Comparison of ENCODE assay signal across 2 cellular contexts in the genomic region with DNA sequence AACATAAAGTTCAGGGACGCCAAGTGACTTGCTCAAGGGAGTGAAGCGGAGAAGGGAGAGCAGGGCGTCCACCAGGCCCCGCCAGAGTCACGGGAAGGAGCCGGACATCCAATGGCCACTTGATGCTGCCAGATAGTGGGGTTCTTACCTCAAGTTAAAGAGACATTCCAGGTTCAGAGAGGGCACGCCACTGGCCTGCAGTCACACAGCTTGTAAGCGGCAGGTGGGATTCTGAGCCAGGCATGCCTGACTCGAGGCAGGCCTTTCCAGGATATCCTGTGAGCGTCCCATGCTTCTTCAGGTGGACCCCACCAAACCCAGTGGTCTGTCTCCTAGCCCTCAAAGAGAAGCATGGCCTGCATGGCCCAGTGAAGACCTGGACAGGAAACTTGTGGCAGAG.
TF ChIP-seq lines count a peak whose summit lies in the region.

No MANE protein-coding gene starts in this region.

TF ChIP-seq in HepG2, 621 proteins besides CTCF, POLR2A, EP300 and RAD21:
- TF ChIP-seq NR2F6 (IDR thresholded peaks at IDR 0.05) (no peak), NR2F6 (CRISPR knock-in tag; IDR thresholded peaks at IDR 0.05) (no peak), ZNF549 (CRISPR knock-in tag; IDR thresholded peaks at IDR 0.05) (no peak), ZNF768 (CRISPR knock-in tag; IDR thresholded peaks at IDR 0.05) (peak; percentile 95), CBX1 (IDR thresholded peaks at IDR 0.05; ENCODE audit: low read depth) (no peak)
TF ChIP-seq in HepG2: peak in this region for 1.

TF ChIP-seq in GM12878, 131 proteins besides CTCF, POLR2A, EP300 and RAD21:
- TF ChIP-seq GABPA (IDR thresholded peaks at IDR 0.05; ENCODE audit: low read depth) (no peak), FOXM1 (IDR thresholded peaks at IDR 0.05; ENCODE audit: low read depth, low read length) (no peak), NFYA (IDR thresholded peaks at IDR 0.05; ENCODE audit: borderline replicate concordance, low read depth, low read length) (no peak), RB1 (IDR thresholded peaks at IDR 0.05; ENCODE audit: borderline replicate concordance) (no peak), ZBED1 (IDR thresholded peaks at IDR 0.05; ENCODE audit: borderline replicate concordance) (no peak), MEF2B (IDR thresholded peaks at IDR 0.05; ENCODE audit: partially characterized antibody, poor library complexity, severe bottlenecking) (no peak), BRCA1 (IDR thresholded peaks at IDR 0.05; ENCODE audit: low read depth, low read length) (no peak), SIX5 (IDR thresholded peaks at IDR 0.05; ENCODE audit: low read depth, low read length, severe bottlenecking) (no peak), TCF3 (IDR thresholded peaks at IDR 0.05; ENCODE audit: borderline replicate concordance, insufficient read depth, low read depth, low read length) (no peak), ZNF207 (IDR thresholded peaks at IDR 0.05; ENCODE audit: borderline replicate concordance) (no peak)
